In genomic region chr4:622996-623913, GRCh38 we compare ENCODE assay signal across 18 cellular contexts. TPM values are rescaled to one million over a fixed set of nuclear protein-coding genes. Genes with fewer than 3 reads are reported as not detected.
"Had no signal": no experiment of that assay in that cellular context is flagged by ENCODE, and none has a peak within 500 bp of the region (broad histone marks: within the 10 kb centered on the region; RNA-seq: fewer than 3 reads in every experiment).

No MANE protein-coding gene starts in this region.

- ATAC-seq: gastroesophageal sphincter; mucosa of descending colon; naive thymus-derived CD8-positive, alpha-beta T cell; psoas muscle; sciatic nerve; upper lobe of right lung had no signal

- H3K4me1 ChIP-seq: gastroesophageal sphincter, psoas muscle, upper lobe of right lung had no signal

- H3K9me3 ChIP-seq: gastroesophageal sphincter, mucosa of descending colon, psoas muscle, upper lobe of right lung had no signal

- H3K36me3 Mint-ChIP-seq: naive thymus-derived CD8-positive, alpha-beta T cell had no signal

- H3K36me3 ChIP-seq: gastroesophageal sphincter, upper lobe of right lung had no signal

- H3K27ac ChIP-seq: gastroesophageal sphincter, psoas muscle, upper lobe of right lung had no signal

- H3K9me3 Mint-ChIP-seq: naive thymus-derived CD8-positive, alpha-beta T cell had no signal

- DNase-seq: activated gamma-delta T cell treated with Interleukin-2 at 50 U/mL for 16 hours; activated T-cell treated with anti-CD3 and anti-CD28 coated beads, Interleukin-2, amount 50 U/mL, for 1 hour; effector CD8-positive, alpha-beta T cell; kidney glomerular epithelial cell; mucosa of descending colon; naive thymus-derived CD8-positive, alpha-beta T cell; occipital lobe; psoas muscle; stimulated activated CD4-positive, alpha-beta T cell treated with anti-CD3 and anti-CD28 coated beads, Interleukin-2, amount 100 ng/mL, for 24 hours; stimulated activated naive CD4-positive, alpha-beta T cell; T-helper 2 cell; upper lobe of right lung had no signal

- H3K4me3 ChIP-seq: gastroesophageal sphincter, mucosa of descending colon, psoas muscle, upper lobe of right lung had no signal

- FAIRE-seq: astrocyte, colon, TTC549 had no signal

RNA-seq across cellular contexts. Expression of gene TMEM271, which starts 47.2 kb away (rescaled TPM):
- total RNA-seq: lung microvascular endothelial cell; naive thymus-derived CD8-positive, alpha-beta T cell; psoas muscle; sciatic nerve; upper lobe of right lung had no signal
